In the genomic region with DNA sequence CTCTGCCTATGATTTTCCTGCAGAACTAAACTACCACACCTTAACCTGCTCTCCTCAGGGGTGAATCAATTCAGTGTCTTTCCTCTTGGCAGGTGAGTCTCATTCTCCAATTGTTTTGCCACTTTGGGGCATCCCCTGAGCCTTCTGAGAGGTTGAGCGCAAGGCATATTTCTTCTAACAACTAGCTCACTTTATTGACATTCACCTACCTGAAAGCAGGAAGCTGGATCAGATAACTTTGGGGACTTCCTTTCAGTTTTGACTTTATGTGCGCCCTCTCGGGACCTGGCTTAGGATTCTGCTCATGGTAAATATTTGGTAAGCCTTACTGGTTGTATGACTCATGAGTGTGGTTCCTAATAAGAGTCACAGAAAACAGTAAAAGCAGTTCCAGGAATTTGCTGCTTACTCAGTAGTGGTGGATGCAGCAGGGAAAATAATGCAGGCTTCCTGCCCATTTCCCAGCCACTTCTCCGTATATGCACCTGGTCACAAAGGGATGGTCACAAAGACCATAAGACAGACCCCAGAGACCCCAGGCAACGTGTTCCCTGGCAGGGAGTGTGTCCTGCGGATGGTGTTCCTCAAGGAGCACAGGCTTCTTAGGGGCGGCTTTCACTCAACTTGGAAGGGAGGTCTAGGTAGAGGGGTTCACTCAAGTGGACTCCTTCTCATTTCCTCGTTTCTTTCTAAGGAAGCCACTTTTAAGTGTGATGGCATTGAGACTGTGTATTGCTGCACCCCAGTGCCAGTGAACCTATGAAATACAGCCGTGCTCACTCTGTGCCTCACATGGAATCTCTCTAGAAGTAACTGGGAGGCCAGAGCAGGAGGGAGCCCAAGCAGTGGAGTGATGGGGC, we compare ENCODE assay signal across 1 cellular context.
A peak's percentile ranks its signal among the peaks of the same experiment; 100 is the strongest.
TF ChIP-seq lines count a peak whose summit lies in the region.

No MANE protein-coding gene starts in this region.

TF ChIP-seq in HepG2, 621 proteins besides CTCF, POLR2A, EP300 and RAD21 (continued from another document and continues in another):
- peak; percentile 92 for TF ChIP-seq FOSL1 (CRISPR knock-in tag; IDR thresholded peaks at IDR 0.05; ENCODE audit: borderline replicate concordance)
- TF ChIP-seq, protein P1, sequence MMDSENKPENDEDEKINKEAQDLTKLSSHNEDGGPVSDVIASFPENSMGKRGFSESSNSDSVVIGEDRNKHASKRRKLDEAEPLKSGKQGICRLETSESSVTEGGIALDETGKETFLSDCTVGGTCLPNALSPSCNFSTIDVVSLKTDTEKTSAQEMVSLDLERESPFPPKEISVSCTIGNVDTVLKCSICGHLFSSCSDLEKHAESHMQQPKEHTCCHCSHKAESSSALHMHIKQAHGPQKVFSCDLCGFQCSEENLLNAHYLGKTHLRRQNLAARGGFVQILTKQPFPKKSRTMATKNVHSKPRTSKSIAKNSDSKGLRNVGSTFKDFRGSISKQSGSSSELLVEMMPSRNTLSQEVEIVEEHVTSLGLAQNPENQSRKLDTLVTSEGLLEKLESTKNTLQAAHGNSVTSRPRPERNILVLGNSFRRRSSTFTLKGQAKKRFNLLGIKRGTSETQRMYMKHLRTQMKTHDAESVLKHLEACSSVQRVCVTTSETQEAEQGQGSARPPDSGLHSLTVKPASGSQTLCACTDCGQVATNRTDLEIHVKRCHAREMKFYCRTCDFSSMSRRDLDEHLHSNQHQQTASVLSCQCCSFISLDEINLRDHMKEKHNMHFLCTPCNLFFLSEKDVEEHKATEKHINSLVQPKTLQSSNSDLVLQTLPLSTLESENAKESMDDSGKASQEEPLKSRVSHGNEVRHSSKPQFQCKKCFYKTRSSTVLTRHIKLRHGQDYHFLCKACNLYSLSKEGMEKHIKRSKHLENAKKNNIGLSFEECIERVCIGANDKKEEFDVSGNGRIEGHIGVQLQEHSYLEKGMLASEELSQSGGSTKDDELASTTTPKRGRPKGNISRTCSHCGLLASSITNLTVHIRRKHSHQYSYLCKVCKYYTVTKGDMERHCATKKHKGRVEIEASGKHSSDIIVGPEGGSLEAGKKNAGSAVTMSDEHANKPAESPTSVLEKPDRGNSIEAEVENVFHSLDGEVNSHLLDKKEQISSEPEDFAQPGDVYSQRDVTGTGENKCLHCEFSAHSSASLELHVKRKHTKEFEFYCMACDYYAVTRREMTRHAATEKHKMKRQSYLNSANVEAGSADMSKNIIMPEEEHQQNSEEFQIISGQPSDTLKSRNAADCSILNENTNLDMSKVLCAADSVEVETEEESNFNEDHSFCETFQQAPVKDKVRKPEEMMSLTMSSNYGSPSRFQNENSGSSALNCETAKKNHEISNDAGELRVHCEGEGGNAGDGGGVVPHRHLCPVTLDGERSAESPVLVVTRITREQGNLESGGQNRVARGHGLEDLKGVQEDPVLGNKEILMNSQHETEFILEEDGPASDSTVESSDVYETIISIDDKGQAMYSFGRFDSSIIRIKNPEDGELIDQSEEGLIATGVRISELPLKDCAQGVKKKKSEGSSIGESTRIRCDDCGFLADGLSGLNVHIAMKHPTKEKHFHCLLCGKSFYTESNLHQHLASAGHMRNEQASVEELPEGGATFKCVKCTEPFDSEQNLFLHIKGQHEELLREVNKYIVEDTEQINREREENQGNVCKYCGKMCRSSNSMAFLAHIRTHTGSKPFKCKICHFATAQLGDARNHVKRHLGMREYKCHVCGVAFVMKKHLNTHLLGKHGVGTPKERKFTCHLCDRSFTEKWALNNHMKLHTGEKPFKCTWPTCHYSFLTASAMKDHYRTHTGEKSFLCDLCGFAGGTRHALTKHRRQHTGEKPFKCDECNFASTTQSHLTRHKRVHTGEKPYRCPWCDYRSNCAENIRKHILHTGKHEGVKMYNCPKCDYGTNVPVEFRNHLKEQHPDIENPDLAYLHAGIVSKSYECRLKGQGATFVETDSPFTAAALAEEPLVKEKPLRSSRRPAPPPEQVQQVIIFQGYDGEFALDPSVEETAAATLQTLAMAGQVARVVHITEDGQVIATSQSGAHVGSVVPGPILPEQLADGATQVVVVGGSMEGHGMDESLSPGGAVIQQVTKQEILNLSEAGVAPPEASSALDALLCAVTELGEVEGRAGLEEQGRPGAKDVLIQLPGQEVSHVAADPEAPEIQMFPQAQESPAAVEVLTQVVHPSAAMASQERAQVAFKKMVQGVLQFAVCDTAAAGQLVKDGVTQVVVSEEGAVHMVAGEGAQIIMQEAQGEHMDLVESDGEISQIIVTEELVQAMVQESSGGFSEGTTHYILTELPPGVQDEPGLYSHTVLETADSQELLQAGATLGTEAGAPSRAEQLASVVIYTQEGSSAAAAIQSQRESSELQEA (CRISPR knock-in tag; IDR thresholded peaks at IDR 0.05; ENCODE audit: not compliant biosample characterization): no peak
- TF ChIP-seq ZFP36L2 (CRISPR knock-in tag; IDR thresholded peaks at IDR 0.05): no peak
- TF ChIP-seq, protein P2, sequence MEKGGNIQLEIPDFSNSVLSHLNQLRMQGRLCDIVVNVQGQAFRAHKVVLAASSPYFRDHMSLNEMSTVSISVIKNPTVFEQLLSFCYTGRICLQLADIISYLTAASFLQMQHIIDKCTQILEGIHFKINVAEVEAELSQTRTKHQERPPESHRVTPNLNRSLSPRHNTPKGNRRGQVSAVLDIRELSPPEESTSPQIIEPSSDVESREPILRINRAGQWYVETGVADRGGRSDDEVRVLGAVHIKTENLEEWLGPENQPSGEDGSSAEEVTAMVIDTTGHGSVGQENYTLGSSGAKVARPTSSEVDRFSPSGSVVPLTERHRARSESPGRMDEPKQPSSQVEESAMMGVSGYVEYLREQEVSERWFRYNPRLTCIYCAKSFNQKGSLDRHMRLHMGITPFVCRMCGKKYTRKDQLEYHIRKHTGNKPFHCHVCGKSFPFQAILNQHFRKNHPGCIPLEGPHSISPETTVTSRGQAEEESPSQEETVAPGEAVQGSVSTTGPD (CRISPR knock-in tag; IDR thresholded peaks at IDR 0.05): peak; percentile 95
- TF ChIP-seq IRX3 (CRISPR knock-in tag; IDR thresholded peaks at IDR 0.05; ENCODE audit: borderline replicate concordance, low read depth): no peak
- TF ChIP-seq, protein P3, sequence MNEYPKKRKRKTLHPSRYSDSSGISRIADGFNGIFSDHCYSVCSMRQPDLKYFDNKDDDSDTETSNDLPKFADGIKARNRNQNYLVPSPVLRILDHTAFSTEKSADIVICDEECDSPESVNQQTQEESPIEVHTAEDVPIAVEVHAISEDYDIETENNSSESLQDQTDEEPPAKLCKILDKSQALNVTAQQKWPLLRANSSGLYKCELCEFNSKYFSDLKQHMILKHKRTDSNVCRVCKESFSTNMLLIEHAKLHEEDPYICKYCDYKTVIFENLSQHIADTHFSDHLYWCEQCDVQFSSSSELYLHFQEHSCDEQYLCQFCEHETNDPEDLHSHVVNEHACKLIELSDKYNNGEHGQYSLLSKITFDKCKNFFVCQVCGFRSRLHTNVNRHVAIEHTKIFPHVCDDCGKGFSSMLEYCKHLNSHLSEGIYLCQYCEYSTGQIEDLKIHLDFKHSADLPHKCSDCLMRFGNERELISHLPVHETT (CRISPR knock-in tag; conservative IDR thresholded peaks at IDR 0.05): no peak
- no peak for TF ChIP-seq TBL1XR1 (IDR thresholded peaks at IDR 0.05; ENCODE audit: borderline replicate concordance, low read length, partially characterized antibody)
- TF ChIP-seq EED (CRISPR knock-in tag; IDR thresholded peaks at IDR 0.05): no peak
- TF ChIP-seq, protein P4, sequence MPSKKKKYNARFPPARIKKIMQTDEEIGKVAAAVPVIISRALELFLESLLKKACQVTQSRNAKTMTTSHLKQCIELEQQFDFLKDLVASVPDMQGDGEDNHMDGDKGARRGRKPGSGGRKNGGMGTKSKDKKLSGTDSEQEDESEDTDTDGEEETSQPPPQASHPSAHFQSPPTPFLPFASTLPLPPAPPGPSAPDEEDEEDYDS (CRISPR knock-in tag; IDR thresholded peaks at IDR 0.05): peak; percentile 50; the same call in 1 of the 2 replicates
- peak; percentile 24; the same call in 1 of the 2 replicates for TF ChIP-seq ZNF788 (CRISPR knock-in tag; IDR thresholded peaks at IDR 0.05; ENCODE audit: borderline replicate concordance)
- no peak for TF ChIP-seq SYNCRIP (IDR thresholded peaks at IDR 0.05; ENCODE audit: insufficient read depth, low read depth, low read length)
- no peak for TF ChIP-seq ZNF30 (CRISPR knock-in tag; IDR thresholded peaks at IDR 0.05)
- peak; percentile 88 for TF ChIP-seq IRF2 (CRISPR knock-in tag; IDR thresholded peaks at IDR 0.05)
- TF ChIP-seq, protein P5, sequence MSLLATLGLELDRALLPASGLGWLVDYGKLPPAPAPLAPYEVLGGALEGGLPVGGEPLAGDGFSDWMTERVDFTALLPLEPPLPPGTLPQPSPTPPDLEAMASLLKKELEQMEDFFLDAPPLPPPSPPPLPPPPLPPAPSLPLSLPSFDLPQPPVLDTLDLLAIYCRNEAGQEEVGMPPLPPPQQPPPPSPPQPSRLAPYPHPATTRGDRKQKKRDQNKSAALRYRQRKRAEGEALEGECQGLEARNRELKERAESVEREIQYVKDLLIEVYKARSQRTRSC (CRISPR knock-in tag; IDR thresholded peaks at IDR 0.05; ENCODE audit: low read depth): no peak
- TF ChIP-seq, protein P6, sequence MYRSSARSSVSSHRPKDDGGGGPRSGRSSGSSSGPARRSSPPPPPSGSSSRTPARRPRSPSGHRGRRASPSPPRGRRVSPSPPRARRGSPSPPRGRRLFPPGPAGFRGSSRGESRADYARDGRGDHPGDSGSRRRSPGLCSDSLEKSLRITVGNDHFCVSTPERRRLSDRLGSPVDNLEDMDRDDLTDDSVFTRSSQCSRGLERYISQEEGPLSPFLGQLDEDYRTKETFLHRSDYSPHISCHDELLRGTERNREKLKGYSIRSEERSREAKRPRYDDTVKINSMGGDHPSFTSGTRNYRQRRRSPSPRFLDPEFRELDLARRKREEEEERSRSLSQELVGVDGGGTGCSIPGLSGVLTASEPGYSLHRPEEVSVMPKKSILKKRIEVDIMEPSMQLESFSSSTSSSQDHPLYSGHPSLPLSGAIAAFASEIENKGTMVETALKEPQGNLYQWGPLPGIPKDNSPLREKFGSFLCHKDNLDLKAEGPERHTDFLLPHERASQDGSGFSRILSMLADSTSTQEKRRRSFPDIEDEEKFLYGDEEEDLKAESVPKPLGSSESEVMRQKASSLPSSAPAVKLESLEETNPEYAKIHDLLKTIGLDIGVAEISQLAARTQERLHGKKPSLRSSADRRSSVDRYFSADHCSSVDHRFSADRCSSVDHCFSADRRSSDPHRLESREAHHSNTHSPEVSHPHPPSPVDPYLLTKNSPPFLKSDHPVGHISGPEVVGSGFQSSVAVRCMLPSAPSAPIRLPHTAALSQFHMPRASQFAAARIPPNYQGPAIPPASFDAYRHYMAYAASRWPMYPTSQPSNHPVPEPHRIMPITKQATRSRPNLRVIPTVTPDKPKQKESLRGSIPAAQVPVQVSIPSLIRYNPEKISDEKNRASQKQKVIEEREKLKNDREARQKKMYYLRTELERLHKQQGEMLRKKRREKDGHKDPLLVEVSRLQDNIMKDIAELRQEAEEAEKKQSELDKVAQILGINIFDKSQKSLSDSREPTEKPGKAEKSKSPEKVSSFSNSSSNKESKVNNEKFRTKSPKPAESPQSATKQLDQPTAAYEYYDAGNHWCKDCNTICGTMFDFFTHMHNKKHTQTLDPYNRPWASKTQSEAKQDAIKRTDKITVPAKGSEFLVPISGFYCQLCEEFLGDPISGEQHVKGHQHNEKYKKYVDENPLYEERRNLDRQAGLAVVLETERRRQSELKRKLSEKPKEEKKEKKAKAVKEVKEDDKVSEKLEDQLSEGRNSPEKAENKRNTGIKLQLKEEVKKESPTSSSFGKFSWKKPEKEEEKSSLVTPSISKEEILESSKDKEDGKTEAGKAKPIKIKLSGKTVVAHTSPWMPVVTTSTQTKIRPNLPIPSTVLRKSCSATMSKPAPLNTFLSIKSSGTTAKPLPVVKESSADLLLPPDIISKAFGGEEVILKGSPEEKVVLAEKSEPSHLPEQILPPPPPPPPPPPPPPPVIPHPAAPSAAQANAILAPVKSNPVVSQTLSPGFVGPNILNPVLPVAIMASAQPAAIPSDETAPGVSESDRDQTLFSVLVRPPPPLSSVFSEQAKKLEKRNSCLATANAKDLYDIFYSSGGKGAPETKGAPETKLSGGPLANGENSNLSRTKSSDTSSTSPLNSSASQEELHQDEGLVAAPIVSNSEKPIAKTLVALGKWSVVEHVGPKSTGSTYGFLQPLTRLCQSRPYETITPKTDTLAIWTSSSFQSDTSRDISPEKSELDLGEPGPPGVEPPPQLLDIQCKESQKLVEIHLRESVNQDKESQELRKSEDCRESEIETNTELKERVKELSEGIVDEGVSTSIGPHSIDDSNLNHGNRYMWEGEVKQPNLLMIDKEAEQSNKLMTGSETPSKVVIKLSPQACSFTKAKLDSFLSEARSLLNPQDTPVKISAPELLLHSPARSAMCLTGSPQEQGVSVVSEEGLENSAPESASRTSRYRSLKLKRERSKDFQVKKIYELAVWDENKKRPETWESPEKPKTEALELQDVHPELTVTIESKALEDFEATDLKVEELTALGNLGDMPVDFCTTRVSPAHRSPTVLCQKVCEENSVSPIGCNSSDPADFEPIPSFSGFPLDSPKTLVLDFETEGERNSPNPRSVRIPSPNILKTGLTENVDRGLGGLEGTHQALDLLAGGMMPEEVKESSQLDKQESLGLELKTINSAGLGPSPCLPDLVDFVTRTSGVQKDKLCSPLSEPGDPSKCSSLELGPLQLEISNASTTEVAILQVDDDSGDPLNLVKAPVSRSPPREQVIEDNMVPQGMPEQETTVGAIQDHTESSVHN (CRISPR knock-in tag; IDR thresholded peaks at IDR 0.05): no peak
- peak; percentile 90 for TF ChIP-seq JUN (CRISPR knock-in tag; IDR thresholded peaks at IDR 0.05)
- no peak for TF ChIP-seq ZFP82 (CRISPR knock-in tag; IDR thresholded peaks at IDR 0.05; ENCODE audit: borderline replicate concordance)
- no peak for TF ChIP-seq ZNF670 (CRISPR knock-in tag; IDR thresholded peaks at IDR 0.05; ENCODE audit: borderline replicate concordance)
- TF ChIP-seq NBN (conservative IDR thresholded peaks at IDR 0.05): no peak
- peak; percentile 28; the same call in 1 of the 2 replicates for TF ChIP-seq GABPB1 (CRISPR knock-in tag; IDR thresholded peaks at IDR 0.05)
- 0 out of 2 replicates have a peak, but pooled peaks have one; percentile 45 for TF ChIP-seq SATB2 (CRISPR knock-in tag; IDR thresholded peaks at IDR 0.05)
- no peak for TF ChIP-seq MBD4 (IDR thresholded peaks at IDR 0.05; ENCODE audit: borderline replicate concordance, low read length)
- TF ChIP-seq, protein P7, sequence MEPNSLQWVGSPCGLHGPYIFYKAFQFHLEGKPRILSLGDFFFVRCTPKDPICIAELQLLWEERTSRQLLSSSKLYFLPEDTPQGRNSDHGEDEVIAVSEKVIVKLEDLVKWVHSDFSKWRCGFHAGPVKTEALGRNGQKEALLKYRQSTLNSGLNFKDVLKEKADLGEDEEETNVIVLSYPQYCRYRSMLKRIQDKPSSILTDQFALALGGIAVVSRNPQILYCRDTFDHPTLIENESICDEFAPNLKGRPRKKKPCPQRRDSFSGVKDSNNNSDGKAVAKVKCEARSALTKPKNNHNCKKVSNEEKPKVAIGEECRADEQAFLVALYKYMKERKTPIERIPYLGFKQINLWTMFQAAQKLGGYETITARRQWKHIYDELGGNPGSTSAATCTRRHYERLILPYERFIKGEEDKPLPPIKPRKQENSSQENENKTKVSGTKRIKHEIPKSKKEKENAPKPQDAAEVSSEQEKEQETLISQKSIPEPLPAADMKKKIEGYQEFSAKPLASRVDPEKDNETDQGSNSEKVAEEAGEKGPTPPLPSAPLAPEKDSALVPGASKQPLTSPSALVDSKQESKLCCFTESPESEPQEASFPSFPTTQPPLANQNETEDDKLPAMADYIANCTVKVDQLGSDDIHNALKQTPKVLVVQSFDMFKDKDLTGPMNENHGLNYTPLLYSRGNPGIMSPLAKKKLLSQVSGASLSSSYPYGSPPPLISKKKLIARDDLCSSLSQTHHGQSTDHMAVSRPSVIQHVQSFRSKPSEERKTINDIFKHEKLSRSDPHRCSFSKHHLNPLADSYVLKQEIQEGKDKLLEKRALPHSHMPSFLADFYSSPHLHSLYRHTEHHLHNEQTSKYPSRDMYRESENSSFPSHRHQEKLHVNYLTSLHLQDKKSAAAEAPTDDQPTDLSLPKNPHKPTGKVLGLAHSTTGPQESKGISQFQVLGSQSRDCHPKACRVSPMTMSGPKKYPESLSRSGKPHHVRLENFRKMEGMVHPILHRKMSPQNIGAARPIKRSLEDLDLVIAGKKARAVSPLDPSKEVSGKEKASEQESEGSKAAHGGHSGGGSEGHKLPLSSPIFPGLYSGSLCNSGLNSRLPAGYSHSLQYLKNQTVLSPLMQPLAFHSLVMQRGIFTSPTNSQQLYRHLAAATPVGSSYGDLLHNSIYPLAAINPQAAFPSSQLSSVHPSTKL (CRISPR knock-in tag; IDR thresholded peaks at IDR 0.05): peak; percentile 95
- TF ChIP-seq SALL1 (CRISPR knock-in tag; IDR thresholded peaks at IDR 0.05): peak; percentile 65
